In the genomic region with DNA sequence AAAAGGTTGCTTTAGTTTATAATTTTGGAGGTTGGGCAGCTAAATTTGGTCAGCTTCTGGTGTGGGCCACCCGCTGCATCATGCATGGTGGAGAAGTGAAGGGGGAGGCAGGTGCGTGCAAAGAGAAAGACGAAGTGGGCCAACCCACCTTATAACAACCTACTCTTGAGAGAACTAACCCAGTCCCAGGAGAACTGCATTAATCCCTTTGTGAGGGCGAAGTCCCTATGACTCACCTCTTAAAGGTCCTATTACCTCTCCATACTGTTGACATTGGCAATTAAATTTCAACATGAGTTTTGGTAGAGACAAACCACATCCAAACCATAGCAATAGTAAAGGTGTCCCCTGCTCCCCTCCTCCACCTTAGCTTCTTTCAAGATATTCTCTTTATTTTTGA, we compare ENCODE assay signal across 1 cellular context.
A peak's percentile ranks its signal among the peaks of the same experiment; 100 is the strongest.
TF ChIP-seq lines count a peak whose summit lies in the region.

No MANE protein-coding gene starts in this region.

TF ChIP-seq in HEK293, 187 proteins besides CTCF, POLR2A, EP300 and RAD21 (continued from another document and continues in another):
- TF ChIP-seq, protein P1, sequence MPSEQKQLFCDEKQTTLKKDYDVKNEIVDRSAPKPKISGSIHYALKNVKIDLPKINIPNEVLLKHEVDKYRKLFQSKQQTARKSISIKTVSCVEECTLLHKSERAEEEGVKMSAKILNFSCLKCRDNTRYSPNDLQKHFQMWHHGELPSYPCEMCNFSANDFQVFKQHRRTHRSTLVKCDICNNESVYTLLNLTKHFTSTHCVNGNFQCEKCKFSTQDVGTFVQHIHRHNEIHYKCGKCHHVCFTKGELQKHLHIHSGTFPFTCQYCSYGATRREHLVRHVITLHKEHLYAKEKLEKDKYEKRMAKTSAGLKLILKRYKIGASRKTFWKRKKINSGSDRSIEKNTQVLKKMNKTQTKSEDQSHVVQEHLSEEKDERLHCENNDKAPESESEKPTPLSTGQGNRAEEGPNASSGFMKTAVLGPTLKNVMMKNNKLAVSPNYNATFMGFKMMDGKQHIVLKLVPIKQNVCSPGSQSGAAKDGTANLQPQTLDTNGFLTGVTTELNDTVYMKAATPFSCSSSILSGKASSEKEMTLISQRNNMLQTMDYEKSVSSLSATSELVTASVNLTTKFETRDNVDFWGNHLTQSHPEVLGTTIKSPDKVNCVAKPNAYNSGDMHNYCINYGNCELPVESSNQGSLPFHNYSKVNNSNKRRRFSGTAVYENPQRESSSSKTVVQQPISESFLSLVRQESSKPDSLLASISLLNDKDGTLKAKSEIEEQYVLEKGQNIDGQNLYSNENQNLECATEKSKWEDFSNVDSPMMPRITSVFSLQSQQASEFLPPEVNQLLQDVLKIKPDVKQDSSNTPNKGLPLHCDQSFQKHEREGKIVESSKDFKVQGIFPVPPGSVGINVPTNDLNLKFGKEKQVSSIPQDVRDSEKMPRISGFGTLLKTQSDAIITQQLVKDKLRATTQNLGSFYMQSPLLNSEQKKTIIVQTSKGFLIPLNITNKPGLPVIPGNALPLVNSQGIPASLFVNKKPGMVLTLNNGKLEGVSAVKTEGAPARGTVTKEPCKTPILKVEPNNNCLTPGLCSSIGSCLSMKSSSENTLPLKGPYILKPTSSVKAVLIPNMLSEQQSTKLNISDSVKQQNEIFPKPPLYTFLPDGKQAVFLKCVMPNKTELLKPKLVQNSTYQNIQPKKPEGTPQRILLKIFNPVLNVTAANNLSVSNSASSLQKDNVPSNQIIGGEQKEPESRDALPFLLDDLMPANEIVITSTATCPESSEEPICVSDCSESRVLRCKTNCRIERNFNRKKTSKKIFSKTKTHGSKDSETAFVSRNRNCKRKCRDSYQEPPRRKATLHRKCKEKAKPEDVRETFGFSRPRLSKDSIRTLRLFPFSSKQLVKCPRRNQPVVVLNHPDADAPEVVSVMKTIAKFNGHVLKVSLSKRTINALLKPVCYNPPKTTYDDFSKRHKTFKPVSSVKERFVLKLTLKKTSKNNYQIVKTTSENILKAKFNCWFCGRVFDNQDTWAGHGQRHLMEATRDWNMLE (tag by site-specific recombination; conservative IDR thresholded peaks at IDR 0.05; ENCODE audit: low read depth): peak; percentile 38; the same call in 1 of the 2 replicates
- 0 out of 2 replicates have a peak, but pooled peaks have one; percentile 8 for TF ChIP-seq ZNF146 (tag by site-specific recombination; IDR thresholded peaks at IDR 0.05)
- 0 out of 2 replicates have a peak, but pooled peaks have one; percentile 11 for TF ChIP-seq ZNF19 (tag by site-specific recombination; IDR thresholded peaks at IDR 0.05; ENCODE audit: low read depth)
- no peak for TF ChIP-seq ZNF274 (IDR thresholded peaks at IDR 0.05; ENCODE audit: low read length)
- TF ChIP-seq ZNF274 (tag by site-specific recombination; IDR thresholded peaks at IDR 0.05; ENCODE audit: borderline replicate concordance): no peak
- TF ChIP-seq ZNF23 (tag by site-specific recombination; IDR thresholded peaks at IDR 0.05; ENCODE audit: borderline replicate concordance): no peak
- TF ChIP-seq, protein P2, sequence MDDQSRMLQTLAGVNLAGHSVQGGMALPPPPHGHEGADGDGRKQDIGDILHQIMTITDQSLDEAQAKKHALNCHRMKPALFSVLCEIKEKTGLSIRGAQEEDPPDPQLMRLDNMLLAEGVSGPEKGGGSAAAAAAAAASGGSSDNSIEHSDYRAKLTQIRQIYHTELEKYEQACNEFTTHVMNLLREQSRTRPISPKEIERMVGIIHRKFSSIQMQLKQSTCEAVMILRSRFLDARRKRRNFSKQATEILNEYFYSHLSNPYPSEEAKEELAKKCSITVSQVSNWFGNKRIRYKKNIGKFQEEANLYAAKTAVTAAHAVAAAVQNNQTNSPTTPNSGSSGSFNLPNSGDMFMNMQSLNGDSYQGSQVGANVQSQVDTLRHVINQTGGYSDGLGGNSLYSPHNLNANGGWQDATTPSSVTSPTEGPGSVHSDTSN (CRISPR knock-in tag; IDR thresholded peaks at IDR 0.05): no peak
- no peak for TF ChIP-seq ZNF133 (tag by site-specific recombination; IDR thresholded peaks at IDR 0.05)
- TF ChIP-seq, protein P3, sequence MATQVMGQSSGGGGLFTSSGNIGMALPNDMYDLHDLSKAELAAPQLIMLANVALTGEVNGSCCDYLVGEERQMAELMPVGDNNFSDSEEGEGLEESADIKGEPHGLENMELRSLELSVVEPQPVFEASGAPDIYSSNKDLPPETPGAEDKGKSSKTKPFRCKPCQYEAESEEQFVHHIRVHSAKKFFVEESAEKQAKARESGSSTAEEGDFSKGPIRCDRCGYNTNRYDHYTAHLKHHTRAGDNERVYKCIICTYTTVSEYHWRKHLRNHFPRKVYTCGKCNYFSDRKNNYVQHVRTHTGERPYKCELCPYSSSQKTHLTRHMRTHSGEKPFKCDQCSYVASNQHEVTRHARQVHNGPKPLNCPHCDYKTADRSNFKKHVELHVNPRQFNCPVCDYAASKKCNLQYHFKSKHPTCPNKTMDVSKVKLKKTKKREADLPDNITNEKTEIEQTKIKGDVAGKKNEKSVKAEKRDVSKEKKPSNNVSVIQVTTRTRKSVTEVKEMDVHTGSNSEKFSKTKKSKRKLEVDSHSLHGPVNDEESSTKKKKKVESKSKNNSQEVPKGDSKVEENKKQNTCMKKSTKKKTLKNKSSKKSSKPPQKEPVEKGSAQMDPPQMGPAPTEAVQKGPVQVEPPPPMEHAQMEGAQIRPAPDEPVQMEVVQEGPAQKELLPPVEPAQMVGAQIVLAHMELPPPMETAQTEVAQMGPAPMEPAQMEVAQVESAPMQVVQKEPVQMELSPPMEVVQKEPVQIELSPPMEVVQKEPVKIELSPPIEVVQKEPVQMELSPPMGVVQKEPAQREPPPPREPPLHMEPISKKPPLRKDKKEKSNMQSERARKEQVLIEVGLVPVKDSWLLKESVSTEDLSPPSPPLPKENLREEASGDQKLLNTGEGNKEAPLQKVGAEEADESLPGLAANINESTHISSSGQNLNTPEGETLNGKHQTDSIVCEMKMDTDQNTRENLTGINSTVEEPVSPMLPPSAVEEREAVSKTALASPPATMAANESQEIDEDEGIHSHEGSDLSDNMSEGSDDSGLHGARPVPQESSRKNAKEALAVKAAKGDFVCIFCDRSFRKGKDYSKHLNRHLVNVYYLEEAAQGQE (tag by site-specific recombination; IDR thresholded peaks at IDR 0.05): no peak
- no peak for TF ChIP-seq ZNF529 (tag by site-specific recombination; IDR thresholded peaks at IDR 0.05; ENCODE audit: insufficient replicate concordance)
- TF ChIP-seq ZNF239 (tag by site-specific recombination; IDR thresholded peaks at IDR 0.05): no peak; the same call in 1 of the 2 replicates
- no peak for TF ChIP-seq ZNF571 (tag by site-specific recombination; IDR thresholded peaks at IDR 0.05)
- no peak for TF ChIP-seq ZNF792 (tag by site-specific recombination; IDR thresholded peaks at IDR 0.05)
- TF ChIP-seq, protein P4, sequence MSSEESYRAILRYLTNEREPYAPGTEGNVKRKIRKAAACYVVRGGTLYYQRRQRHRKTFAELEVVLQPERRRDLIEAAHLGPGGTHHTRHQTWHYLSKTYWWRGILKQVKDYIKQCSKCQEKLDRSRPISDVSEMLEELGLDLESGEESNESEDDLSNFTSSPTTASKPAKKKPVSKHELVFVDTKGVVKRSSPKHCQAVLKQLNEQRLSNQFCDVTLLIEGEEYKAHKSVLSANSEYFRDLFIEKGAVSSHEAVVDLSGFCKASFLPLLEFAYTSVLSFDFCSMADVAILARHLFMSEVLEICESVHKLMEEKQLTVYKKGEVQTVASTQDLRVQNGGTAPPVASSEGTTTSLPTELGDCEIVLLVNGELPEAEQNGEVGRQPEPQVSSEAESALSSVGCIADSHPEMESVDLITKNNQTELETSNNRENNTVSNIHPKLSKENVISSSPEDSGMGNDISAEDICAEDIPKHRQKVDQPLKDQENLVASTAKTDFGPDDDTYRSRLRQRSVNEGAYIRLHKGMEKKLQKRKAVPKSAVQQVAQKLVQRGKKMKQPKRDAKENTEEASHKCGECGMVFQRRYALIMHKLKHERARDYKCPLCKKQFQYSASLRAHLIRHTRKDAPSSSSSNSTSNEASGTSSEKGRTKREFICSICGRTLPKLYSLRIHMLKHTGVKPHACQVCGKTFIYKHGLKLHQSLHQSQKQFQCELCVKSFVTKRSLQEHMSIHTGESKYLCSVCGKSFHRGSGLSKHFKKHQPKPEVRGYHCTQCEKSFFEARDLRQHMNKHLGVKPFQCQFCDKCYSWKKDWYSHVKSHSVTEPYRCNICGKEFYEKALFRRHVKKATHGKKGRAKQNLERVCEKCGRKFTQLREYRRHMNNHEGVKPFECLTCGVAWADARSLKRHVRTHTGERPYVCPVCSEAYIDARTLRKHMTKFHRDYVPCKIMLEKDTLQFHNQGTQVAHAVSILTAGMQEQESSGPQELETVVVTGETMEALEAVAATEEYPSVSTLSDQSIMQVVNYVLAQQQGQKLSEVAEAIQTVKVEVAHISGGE (tag by site-specific recombination; conservative IDR thresholded peaks at IDR 0.05; ENCODE audit: low read depth): no peak
- TF ChIP-seq ZIC2 (tag by site-specific recombination; IDR thresholded peaks at IDR 0.05): no peak
- TF ChIP-seq ZNF132 (tag by site-specific recombination; IDR thresholded peaks at IDR 0.05; ENCODE audit: borderline replicate concordance): no peak
- TF ChIP-seq ZNF670 (tag by site-specific recombination; IDR thresholded peaks at IDR 0.05; ENCODE audit: low read depth): no peak
- TF ChIP-seq ZNF548 (tag by site-specific recombination; IDR thresholded peaks at IDR 0.05): no peak
- peak; percentile 74 for TF ChIP-seq FEZF1 (tag by site-specific recombination; IDR thresholded peaks at IDR 0.05)
- no peak for TF ChIP-seq ZNF521 (tag by site-specific recombination; IDR thresholded peaks at IDR 0.05)
- TF ChIP-seq ZNF843 (tag by site-specific recombination; IDR thresholded peaks at IDR 0.05): peak; percentile 95
- TF ChIP-seq, protein P5, sequence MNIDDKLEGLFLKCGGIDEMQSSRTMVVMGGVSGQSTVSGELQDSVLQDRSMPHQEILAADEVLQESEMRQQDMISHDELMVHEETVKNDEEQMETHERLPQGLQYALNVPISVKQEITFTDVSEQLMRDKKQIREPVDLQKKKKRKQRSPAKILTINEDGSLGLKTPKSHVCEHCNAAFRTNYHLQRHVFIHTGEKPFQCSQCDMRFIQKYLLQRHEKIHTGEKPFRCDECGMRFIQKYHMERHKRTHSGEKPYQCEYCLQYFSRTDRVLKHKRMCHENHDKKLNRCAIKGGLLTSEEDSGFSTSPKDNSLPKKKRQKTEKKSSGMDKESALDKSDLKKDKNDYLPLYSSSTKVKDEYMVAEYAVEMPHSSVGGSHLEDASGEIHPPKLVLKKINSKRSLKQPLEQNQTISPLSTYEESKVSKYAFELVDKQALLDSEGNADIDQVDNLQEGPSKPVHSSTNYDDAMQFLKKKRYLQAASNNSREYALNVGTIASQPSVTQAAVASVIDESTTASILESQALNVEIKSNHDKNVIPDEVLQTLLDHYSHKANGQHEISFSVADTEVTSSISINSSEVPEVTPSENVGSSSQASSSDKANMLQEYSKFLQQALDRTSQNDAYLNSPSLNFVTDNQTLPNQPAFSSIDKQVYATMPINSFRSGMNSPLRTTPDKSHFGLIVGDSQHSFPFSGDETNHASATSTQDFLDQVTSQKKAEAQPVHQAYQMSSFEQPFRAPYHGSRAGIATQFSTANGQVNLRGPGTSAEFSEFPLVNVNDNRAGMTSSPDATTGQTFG (tag by site-specific recombination; IDR thresholded peaks at IDR 0.05; ENCODE audit: borderline replicate concordance): no peak
- TF ChIP-seq, protein P6, sequence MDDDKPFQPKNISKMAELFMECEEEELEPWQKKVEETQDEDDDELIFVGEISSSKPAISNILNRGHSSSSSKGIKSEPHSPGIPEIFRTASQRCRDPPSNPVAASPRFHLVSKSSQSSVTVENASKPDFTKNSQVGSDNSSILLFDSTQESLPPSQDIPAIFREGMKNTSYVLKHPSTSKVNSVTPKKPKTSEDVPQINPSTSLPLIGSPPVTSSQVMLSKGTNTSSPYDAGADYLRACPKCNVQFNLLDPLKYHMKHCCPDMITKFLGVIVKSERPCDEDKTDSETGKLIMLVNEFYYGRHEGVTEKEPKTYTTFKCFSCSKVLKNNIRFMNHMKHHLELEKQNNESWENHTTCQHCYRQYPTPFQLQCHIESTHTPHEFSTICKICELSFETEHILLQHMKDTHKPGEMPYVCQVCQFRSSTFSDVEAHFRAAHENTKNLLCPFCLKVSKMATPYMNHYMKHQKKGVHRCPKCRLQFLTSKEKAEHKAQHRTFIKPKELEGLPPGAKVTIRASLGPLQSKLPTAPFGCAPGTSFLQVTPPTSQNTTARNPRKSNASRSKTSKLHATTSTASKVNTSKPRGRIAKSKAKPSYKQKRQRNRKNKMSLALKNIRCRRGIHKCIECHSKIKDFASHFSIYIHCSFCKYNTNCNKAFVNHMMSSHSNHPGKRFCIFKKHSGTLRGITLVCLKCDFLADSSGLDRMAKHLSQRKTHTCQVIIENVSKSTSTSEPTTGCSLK (tag by site-specific recombination; IDR thresholded peaks at IDR 0.05): no peak
- TF ChIP-seq ZNF350 (tag by site-specific recombination; IDR thresholded peaks at IDR 0.05): no peak
- TF ChIP-seq ZNF37A (tag by site-specific recombination; IDR thresholded peaks at IDR 0.05): no peak
- no peak for TF ChIP-seq ZNF311 (tag by site-specific recombination; IDR thresholded peaks at IDR 0.05; ENCODE audit: borderline replicate concordance)
- TF ChIP-seq, protein P7, sequence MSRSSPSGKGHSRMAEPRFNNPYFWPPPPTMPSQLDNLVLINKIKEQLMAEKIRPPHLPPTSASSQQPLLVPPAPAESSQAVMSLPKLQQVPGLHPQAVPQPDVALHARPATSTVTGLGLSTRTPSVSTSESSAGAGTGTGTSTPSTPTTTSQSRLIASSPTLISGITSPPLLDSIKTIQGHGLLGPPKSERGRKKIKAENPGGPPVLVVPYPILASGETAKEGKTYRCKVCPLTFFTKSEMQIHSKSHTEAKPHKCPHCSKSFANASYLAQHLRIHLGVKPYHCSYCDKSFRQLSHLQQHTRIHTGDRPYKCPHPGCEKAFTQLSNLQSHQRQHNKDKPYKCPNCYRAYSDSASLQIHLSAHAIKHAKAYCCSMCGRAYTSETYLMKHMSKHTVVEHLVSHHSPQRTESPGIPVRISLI (tag by site-specific recombination; IDR thresholded peaks at IDR 0.05): no peak
- peak; percentile 95 for TF ChIP-seq IKZF3 (tag by site-specific recombination; IDR thresholded peaks at IDR 0.05)
- TF ChIP-seq, protein P8, sequence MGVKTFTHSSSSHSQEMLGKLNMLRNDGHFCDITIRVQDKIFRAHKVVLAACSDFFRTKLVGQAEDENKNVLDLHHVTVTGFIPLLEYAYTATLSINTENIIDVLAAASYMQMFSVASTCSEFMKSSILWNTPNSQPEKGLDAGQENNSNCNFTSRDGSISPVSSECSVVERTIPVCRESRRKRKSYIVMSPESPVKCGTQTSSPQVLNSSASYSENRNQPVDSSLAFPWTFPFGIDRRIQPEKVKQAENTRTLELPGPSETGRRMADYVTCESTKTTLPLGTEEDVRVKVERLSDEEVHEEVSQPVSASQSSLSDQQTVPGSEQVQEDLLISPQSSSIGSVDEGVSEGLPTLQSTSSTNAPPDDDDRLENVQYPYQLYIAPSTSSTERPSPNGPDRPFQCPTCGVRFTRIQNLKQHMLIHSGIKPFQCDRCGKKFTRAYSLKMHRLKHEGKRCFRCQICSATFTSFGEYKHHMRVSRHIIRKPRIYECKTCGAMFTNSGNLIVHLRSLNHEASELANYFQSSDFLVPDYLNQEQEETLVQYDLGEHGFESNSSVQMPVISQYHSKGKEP (tag by site-specific recombination; IDR thresholded peaks at IDR 0.05): peak; percentile 79
- TF ChIP-seq REPIN1 (tag by site-specific recombination; IDR thresholded peaks at IDR 0.05; ENCODE audit: low read depth): no peak
- TF ChIP-seq, protein P9, sequence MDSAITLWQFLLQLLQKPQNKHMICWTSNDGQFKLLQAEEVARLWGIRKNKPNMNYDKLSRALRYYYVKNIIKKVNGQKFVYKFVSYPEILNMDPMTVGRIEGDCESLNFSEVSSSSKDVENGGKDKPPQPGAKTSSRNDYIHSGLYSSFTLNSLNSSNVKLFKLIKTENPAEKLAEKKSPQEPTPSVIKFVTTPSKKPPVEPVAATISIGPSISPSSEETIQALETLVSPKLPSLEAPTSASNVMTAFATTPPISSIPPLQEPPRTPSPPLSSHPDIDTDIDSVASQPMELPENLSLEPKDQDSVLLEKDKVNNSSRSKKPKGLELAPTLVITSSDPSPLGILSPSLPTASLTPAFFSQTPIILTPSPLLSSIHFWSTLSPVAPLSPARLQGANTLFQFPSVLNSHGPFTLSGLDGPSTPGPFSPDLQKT (IDR thresholded peaks at IDR 0.05; ENCODE audit: borderline replicate concordance, low read depth, low read length): no peak
